ENCODE assay signal across 16 cellular contexts in genomic region chr13:110771194-110771593, GRCh38. TPM values are rescaled to one million over a fixed set of nuclear protein-coding genes. Genes with fewer than 3 reads are reported as not detected.
A peak's percentile ranks its signal among the peaks of the same experiment; 100 is the strongest.
DNase-seq lines count a peak whose midpoint lies in the region; ATAC-seq, FAIRE-seq and TF ChIP-seq lines count a peak whose summit lies in the region.
"Had no signal": no experiment of that assay in that cellular context is flagged by ENCODE, and none has a peak within 500 bp of the region (broad histone marks: within the 10 kb centered on the region; RNA-seq: fewer than 3 reads in every experiment).

No MANE protein-coding gene starts in this region.

- no peak overlapping the region for H3K9ac ChIP-seq in BLaER1
- H3K9ac ChIP-seq: GM23248 had no signal

- peak; percentile 40 for FAIRE-seq in GM12892 (lab: Jason Lieb, UNC)

- no peak overlapping the region for H3K4me3 ChIP-seq in BLaER1
- H3K4me3 ChIP-seq: GM23248, hepatocyte, left lung, PC-9 had no signal

- H3K36me3 ChIP-seq in BLaER1 = no peaks in the 10 kb centered on the region
- H3K36me3 ChIP-seq: left lung had no signal

- no peaks in the 10 kb centered on the region for H3K9me3 Mint-ChIP-seq in activated naive CD8-positive, alpha-beta T cell treated with anti-CD3 and anti-CD28 coated beads for 36 hours
- H3K9me3 Mint-ChIP-seq: activated B cell treated with CpG ODN at 0.5 μM for 24 hours; dendritic cell treated with granulocyte-macrophage colony-stimulating factor and Interleukin-4, amounts not matched to agents 40 ng/mL and 50 ng/mL, for 4 days had no signal

- H3K9me3 ChIP-seq in BLaER1 = no peaks in the 10 kb centered on the region
- H3K9me3 ChIP-seq: left lung had no signal

- H4K20me1 ChIP-seq in BLaER1 = no peaks in the 10 kb centered on the region

- no peak overlapping the region for H3K27ac Mint-ChIP-seq in activated naive CD8-positive, alpha-beta T cell treated with anti-CD3 and anti-CD28 coated beads for 36 hours
- H3K27ac Mint-ChIP-seq: activated B cell treated with CpG ODN at 0.5 μM for 24 hours; dendritic cell treated with granulocyte-macrophage colony-stimulating factor and Interleukin-4, amounts not matched to agents 40 ng/mL and 50 ng/mL, for 4 days had no signal

- peak overlapping the region; percentile 66 for H3K4me2 ChIP-seq in BLaER1
- H3K4me2 ChIP-seq: hepatocyte, PC-9 had no signal

- H3K36me3 Mint-ChIP-seq in activated naive CD8-positive, alpha-beta T cell treated with anti-CD3 and anti-CD28 coated beads for 36 hours = no peaks in the 10 kb centered on the region

- ATAC-seq in HG02938 (IDR thresholded peaks at IDR 0.05; ENCODE audit: unreplicated experiment) = no peak
- ATAC-seq: left lung had no signal

- TF ChIP-seq POLR2A in GM12892 (IDR thresholded peaks at IDR 0.05; ENCODE audit: low read depth, low read length) = no peak

- H3K4me1 Mint-ChIP-seq in activated naive CD8-positive, alpha-beta T cell treated with anti-CD3 and anti-CD28 coated beads for 36 hours = peaks cover 2% of the 10 kb centered on the region

- DNase-seq in GM12892 (ENCODE audit: insufficient read length) = no peak
- peak; percentile 2 for DNase-seq in activated naive CD8-positive, alpha-beta T cell treated with anti-CD3 and anti-CD28 coated beads for 36 hours
- peak; percentile 81 for DNase-seq in kidney glomerular epithelial cell (lab: John Stamatoyannopoulos, UW)
- DNase-seq in Kasumi-1 (lab: John Stamatoyannopoulos, UW) = no peak
- no peak for DNase-seq in GM19240 (ENCODE audit: insufficient read length, low spot score)
- DNase-seq in GDM1 (lab: John Stamatoyannopoulos, UW) = no peak
- DNase-seq: activated B cell treated with CpG ODN at 0.5 μM for 24 hours, GM23248, left lung, NCI-H2029 treated with DMSO at 0.1 percent for 48 hours, NCI-H526 treated with DMSO at 0.1 percent for 48 hours had no signal

- H3K27ac ChIP-seq in BLaER1 = no peak overlapping the region
- H3K27ac ChIP-seq: GM23248, hepatocyte, PC-9 had no signal

- H3K4me3 Mint-ChIP-seq in activated naive CD8-positive, alpha-beta T cell treated with anti-CD3 and anti-CD28 coated beads for 36 hours = no peak overlapping the region
- H3K4me3 Mint-ChIP-seq: activated B cell treated with CpG ODN at 0.5 μM for 24 hours; dendritic cell treated with granulocyte-macrophage colony-stimulating factor and Interleukin-4, amounts not matched to agents 40 ng/mL and 50 ng/mL, for 4 days had no signal

- H3K27me3 ChIP-seq in BLaER1 = no peaks in the 10 kb centered on the region
- H3K27me3 ChIP-seq: hepatocyte, left lung had no signal

- H3K4me1 ChIP-seq in BLaER1 = peaks cover 33% of the 10 kb centered on the region
- H3K4me1 ChIP-seq: left lung had no signal

- peaks cover 23% of the 10 kb centered on the region for H3K27me3 Mint-ChIP-seq in activated naive CD8-positive, alpha-beta T cell treated with anti-CD3 and anti-CD28 coated beads for 36 hours

RNA-seq across cellular contexts. Expression of gene ING1, which starts 57.7 kb away (rescaled TPM):
- polyA plus RNA-seq in GM12892 (2012; ENCODE audit: missing spikeins) = 14.6 TPM
- 10 to 100 TPM; 16.7 to 18.4 TPM for total RNA-seq in activated naive CD8-positive, alpha-beta T cell treated with anti-CD3 and anti-CD28 coated beads for 36 hours

Comparison
In these comparisons a context has a peak if more than half of its experiments do, and no peak if none do; other contexts are left out.
1. DNase-seq: peak in activated naive CD8-positive, alpha-beta T cell treated with anti-CD3 and anti-CD28 coated beads for 36 hours (single experiment) and kidney glomerular epithelial cell (single experiment); none in GM12892 (single experiment), Kasumi-1 (0 of 2), GM19240 (single experiment) and GDM1 (single experiment).